In genomic region chr1:156760092-156760795, GRCh38 we compare ENCODE assay signal across 1 cellular context.
A peak's percentile ranks its signal among the peaks of the same experiment; 100 is the strongest.
TF ChIP-seq lines count a peak whose summit lies in the region.

No MANE protein-coding gene starts in this region.

TF ChIP-seq in K562, 482 proteins besides CTCF, POLR2A, EP300 and RAD21:
- no peak for TF ChIP-seq YBX1 (IDR thresholded peaks at IDR 0.05)
- no peak for TF ChIP-seq TRIM25 (IDR thresholded peaks at IDR 0.05; ENCODE audit: borderline replicate concordance)
- no peak for TF ChIP-seq PBX2 (CRISPR knock-in tag; IDR thresholded peaks at IDR 0.05; ENCODE audit: low read depth)
- TF ChIP-seq PBX2 (tag; conservative IDR thresholded peaks at IDR 0.05; ENCODE audit: low read depth): peak; percentile 79
- 0 out of 2 replicates have a peak, but pooled peaks have one; percentile 34 for TF ChIP-seq DPF2 (IDR thresholded peaks at IDR 0.05)
- no peak for TF ChIP-seq ZNF444 (CRISPR knock-in tag; IDR thresholded peaks at IDR 0.05)
- TF ChIP-seq ZNF347 (CRISPR knock-in tag; IDR thresholded peaks at IDR 0.05; ENCODE audit: low read depth): no peak
- no peak for TF ChIP-seq TFE3 (CRISPR knock-in tag; IDR thresholded peaks at IDR 0.05)
- TF ChIP-seq RHOXF2B (CRISPR knock-in tag; conservative IDR thresholded peaks at IDR 0.05): no peak
- 0 out of 2 replicates have a peak, but pooled peaks have one; percentile 34 for TF ChIP-seq POLR2G (IDR thresholded peaks at IDR 0.05; ENCODE audit: low read depth, low read length)
- peak; percentile 71 for TF ChIP-seq MEIS2 (IDR thresholded peaks at IDR 0.05; ENCODE audit: partially characterized antibody)
- TF ChIP-seq ZNF146 (CRISPR knock-in tag; IDR thresholded peaks at IDR 0.05; ENCODE audit: unreplicated experiment): no peak
- TF ChIP-seq RREB1 (CRISPR knock-in tag; IDR thresholded peaks at IDR 0.05): no peak
- TF ChIP-seq MECOM (CRISPR knock-in tag; IDR thresholded peaks at IDR 0.05): peak; percentile 79
- TF ChIP-seq ZNF24 (IDR thresholded peaks at IDR 0.05): 0 out of 2 replicates have a peak, but pooled peaks have one; percentile 50
- no peak for TF ChIP-seq ZNF449 (CRISPR knock-in tag; IDR thresholded peaks at IDR 0.05)
- no peak for TF ChIP-seq PRMT5 (CRISPR knock-in tag; IDR thresholded peaks at IDR 0.05)
- 0 out of 2 replicates have a peak, but pooled peaks have one; percentile 28 for TF ChIP-seq ARID1B (IDR thresholded peaks at IDR 0.05)
- TF ChIP-seq SMC3 (conservative IDR thresholded peaks at IDR 0.05; ENCODE audit: insufficient read depth, low read depth, low read length): no peak
- TF ChIP-seq CTBP1 (IDR thresholded peaks at IDR 0.05; ENCODE audit: borderline replicate concordance): 0 out of 2 replicates have a peak, but pooled peaks have one; percentile 37
- peak; percentile 96 for TF ChIP-seq PKNOX1 (IDR thresholded peaks at IDR 0.05)
- 0 out of 4 replicates have a peak, but pooled peaks of 1 of the 2 experiments have one; percentile 5 for TF ChIP-seq RCOR1 (IDR thresholded peaks at IDR 0.05; ENCODE audit: borderline replicate concordance in 1 of 2, low read depth in 2 of 2, low read length in 2 of 2)
